In genomic region chr6:68239034-68239433, GRCh38 we compare ENCODE assay signal across 27 cellular contexts.
"Had no signal": no experiment of that assay in that cellular context is flagged by ENCODE, and none has a peak within 500 bp of the region (broad histone marks: within the 10 kb centered on the region; RNA-seq: fewer than 3 reads in every experiment).

No MANE protein-coding gene starts in this region.

- H3K4me3 Mint-ChIP-seq: activated CD4-positive, alpha-beta T cell treated with anti-CD3 and anti-CD28 coated beads for 36 hours; activated CD8-positive, alpha-beta memory T cell treated with anti-CD3 and anti-CD28 coated beads, Interleukin-2, amount 10 ng/mL, durations not matched to agents 7 days and 5 days; activated CD8-positive, alpha-beta T cell treated with anti-CD3 and anti-CD28 coated beads, Interleukin-2, amount 10 ng/mL, durations not matched to agents 7 days and 5 days; activated naive CD4-positive, alpha-beta T cell treated with anti-CD3 and anti-CD28 coated beads for 36 hours; activated naive CD8-positive, alpha-beta T cell treated with anti-CD3 and anti-CD28 coated beads, Interleukin-2, amount 10 ng/mL, durations not matched to agents 7 days and 5 days; naive thymus-derived CD4-positive, alpha-beta T cell; stimulated activated memory B cell treated with anti-CD40 and anti-IgM and Interleukin-4, amounts not matched to agents 10 μg/mL and 1 μg/mL and 100 μg/mL, for 72 hours; T-helper 2 cell treated with Interferon-gamma antibody and Interleukin-4, amounts not matched to agents 5 μg/mL and 100 μg/mL, for 36 hours had no signal

- H3K4me3 ChIP-seq: esophagus muscularis mucosa, heart right ventricle, psoas muscle, sigmoid colon, stomach, thyroid gland had no signal

- ATAC-seq: activated CD4-positive, alpha-beta T cell treated with anti-CD3 and anti-CD28 coated beads for 36 hours; activated CD8-positive, alpha-beta memory T cell treated with anti-CD3 and anti-CD28 coated beads, Interleukin-2, amount 10 ng/mL, durations not matched to agents 7 days and 5 days; activated CD8-positive, alpha-beta T cell treated with anti-CD3 and anti-CD28 coated beads, Interleukin-2, amount 10 ng/mL, durations not matched to agents 7 days and 5 days; foreskin keratinocyte; heart right ventricle; naive thymus-derived CD4-positive, alpha-beta T cell; psoas muscle; stimulated activated memory B cell treated with anti-CD40 and anti-IgM and Interleukin-4, amounts not matched to agents 10 μg/mL and 1 μg/mL and 100 μg/mL, for 72 hours had no signal

- H3K4me1 Mint-ChIP-seq: activated CD4-positive, alpha-beta T cell treated with anti-CD3 and anti-CD28 coated beads for 36 hours; activated CD8-positive, alpha-beta memory T cell treated with anti-CD3 and anti-CD28 coated beads, Interleukin-2, amount 10 ng/mL, durations not matched to agents 7 days and 5 days; activated naive CD8-positive, alpha-beta T cell treated with anti-CD3 and anti-CD28 coated beads, Interleukin-2, amount 10 ng/mL, durations not matched to agents 7 days and 5 days; naive thymus-derived CD4-positive, alpha-beta T cell; stimulated activated memory B cell treated with anti-CD40 and anti-IgM and Interleukin-4, amounts not matched to agents 10 μg/mL and 1 μg/mL and 100 μg/mL, for 72 hours had no signal

- H3K27me3 Mint-ChIP-seq: activated CD4-positive, alpha-beta T cell treated with anti-CD3 and anti-CD28 coated beads for 36 hours; activated CD8-positive, alpha-beta memory T cell treated with anti-CD3 and anti-CD28 coated beads, Interleukin-2, amount 10 ng/mL, durations not matched to agents 7 days and 5 days; activated naive CD8-positive, alpha-beta T cell treated with anti-CD3 and anti-CD28 coated beads, Interleukin-2, amount 10 ng/mL, durations not matched to agents 7 days and 5 days; naive thymus-derived CD4-positive, alpha-beta T cell; stimulated activated memory B cell treated with anti-CD40 and anti-IgM and Interleukin-4, amounts not matched to agents 10 μg/mL and 1 μg/mL and 100 μg/mL, for 72 hours had no signal

- H3K27me3 ChIP-seq: esophagus muscularis mucosa, foreskin keratinocyte, heart right ventricle, sigmoid colon, stomach, thyroid gland had no signal

- H3K4me1 ChIP-seq: esophagus muscularis mucosa, foreskin keratinocyte, heart right ventricle, parathyroid adenoma, psoas muscle, sigmoid colon, stomach, thyroid gland had no signal

- H3K27ac Mint-ChIP-seq: activated CD4-positive, alpha-beta T cell treated with anti-CD3 and anti-CD28 coated beads for 36 hours; activated CD8-positive, alpha-beta memory T cell treated with anti-CD3 and anti-CD28 coated beads, Interleukin-2, amount 10 ng/mL, durations not matched to agents 7 days and 5 days; activated CD8-positive, alpha-beta T cell treated with anti-CD3 and anti-CD28 coated beads, Interleukin-2, amount 10 ng/mL, durations not matched to agents 7 days and 5 days; activated naive CD4-positive, alpha-beta T cell treated with anti-CD3 and anti-CD28 coated beads for 36 hours; activated naive CD8-positive, alpha-beta T cell treated with anti-CD3 and anti-CD28 coated beads, Interleukin-2, amount 10 ng/mL, durations not matched to agents 7 days and 5 days; naive thymus-derived CD4-positive, alpha-beta T cell; stimulated activated memory B cell treated with anti-CD40 and anti-IgM and Interleukin-4, amounts not matched to agents 10 μg/mL and 1 μg/mL and 100 μg/mL, for 72 hours; T-helper 2 cell treated with Interferon-gamma antibody and Interleukin-4, amounts not matched to agents 5 μg/mL and 100 μg/mL, for 36 hours had no signal

- H3K9me3 Mint-ChIP-seq: activated naive CD4-positive, alpha-beta T cell treated with anti-CD3 and anti-CD28 coated beads for 36 hours; activated naive CD8-positive, alpha-beta T cell treated with anti-CD3 and anti-CD28 coated beads, Interleukin-2, amount 10 ng/mL, durations not matched to agents 7 days and 5 days; stimulated activated memory B cell treated with anti-CD40 and anti-IgM and Interleukin-4, amounts not matched to agents 10 μg/mL and 1 μg/mL and 100 μg/mL, for 72 hours had no signal

- H3K9me3 ChIP-seq: esophagus muscularis mucosa, psoas muscle, sigmoid colon, stomach, thyroid gland had no signal

- H3K36me3 ChIP-seq: esophagus muscularis mucosa, heart right ventricle, sigmoid colon, stomach, thyroid gland had no signal

- H3K36me3 Mint-ChIP-seq: activated CD8-positive, alpha-beta memory T cell treated with anti-CD3 and anti-CD28 coated beads, Interleukin-2, amount 10 ng/mL, durations not matched to agents 7 days and 5 days; activated naive CD8-positive, alpha-beta T cell treated with anti-CD3 and anti-CD28 coated beads, Interleukin-2, amount 10 ng/mL, durations not matched to agents 7 days and 5 days; naive thymus-derived CD4-positive, alpha-beta T cell; stimulated activated memory B cell treated with anti-CD40 and anti-IgM and Interleukin-4, amounts not matched to agents 10 μg/mL and 1 μg/mL and 100 μg/mL, for 72 hours had no signal

- DNase-seq: activated CD4-positive, alpha-beta T cell treated with anti-CD3 and anti-CD28 coated beads for 36 hours; activated CD4-positive, CD25-positive, alpha-beta regulatory T cell; activated CD8-positive, alpha-beta memory T cell treated with anti-CD3 and anti-CD28 coated beads, Interleukin-2, amount 10 ng/mL, durations not matched to agents 7 days and 5 days; activated CD8-positive, alpha-beta T cell treated with anti-CD3 and anti-CD28 coated beads, Interleukin-2, amount 10 ng/mL, durations not matched to agents 7 days and 5 days; activated effector memory CD4-positive, alpha-beta T cell treated with Interleukin-2 at 50 U/mL for 16 hours; activated naive CD4-positive, alpha-beta T cell treated with anti-CD3 and anti-CD28 coated beads for 36 hours; activated naive CD8-positive, alpha-beta T cell treated with anti-CD3 and anti-CD28 coated beads, Interleukin-2, amount 10 ng/mL, durations not matched to agents 7 days and 5 days; activated T-cell treated with anti-CD3 and anti-CD28 coated beads for 4 hours; central memory CD4-positive, alpha-beta T cell; heart right ventricle; midbrain; naive thymus-derived CD4-positive, alpha-beta T cell; nucleus accumbens; psoas muscle; sigmoid colon; small intestine; stimulated activated CD4-positive, alpha-beta T cell treated with anti-CD3 and anti-CD28 coated beads, Interleukin-1b, Interleukin-23, amount 100 ng/mL, for 48 hours; stimulated activated CD4-positive, alpha-beta T cell treated with anti-CD3 and anti-CD28 coated beads, Interleukin-4, amount 100 ng/mL, for 4 hours; stimulated activated CD8-positive, alpha-beta memory T cell treated with anti-CD3 and anti-CD28 coated beads, Interleukin-4, amount 100 ng/mL, for 48 hours; stomach; T-helper 1 cell; thyroid gland had no signal

- H3K27ac ChIP-seq: esophagus muscularis mucosa, foreskin keratinocyte, heart right ventricle, parathyroid adenoma, psoas muscle, sigmoid colon, stomach, thyroid gland had no signal
